ENCODE assay signal across 21 cellular contexts in the genomic region with DNA sequence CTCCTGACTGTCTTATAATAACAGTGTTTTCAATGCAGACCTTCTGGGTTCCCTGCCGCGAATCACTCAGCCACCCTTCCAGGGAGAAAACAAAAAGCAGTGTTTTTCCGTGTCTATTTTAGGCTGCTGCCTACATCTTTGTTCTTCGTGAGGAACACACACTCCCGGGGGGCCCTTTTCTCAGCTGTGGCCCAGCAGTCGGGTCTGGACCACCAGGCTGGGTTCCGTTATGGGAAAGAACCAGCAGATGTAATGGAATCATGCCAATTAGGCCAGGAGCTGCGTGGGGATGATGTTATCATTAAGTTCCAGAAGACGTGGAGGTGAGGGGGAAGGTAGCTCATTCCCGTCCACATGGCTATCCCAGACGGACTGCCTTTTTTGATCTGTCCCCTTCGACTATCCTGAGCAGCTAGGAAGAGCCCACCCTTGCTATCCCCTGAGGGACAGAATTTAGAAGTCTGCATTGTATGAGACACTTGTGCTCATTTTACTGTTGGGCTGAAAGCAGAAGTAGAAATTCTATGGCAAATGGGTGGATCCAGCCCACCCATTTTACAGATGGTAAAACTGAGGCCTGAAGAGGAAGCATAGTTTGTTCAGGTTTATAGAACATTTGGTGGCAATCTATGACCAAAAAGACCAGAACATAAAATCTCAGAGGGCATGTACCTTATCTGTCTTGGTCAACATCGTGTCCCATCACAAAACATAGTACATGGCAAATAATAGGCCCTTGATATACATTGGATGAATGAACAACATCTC. TPM values are rescaled to one million over a fixed set of nuclear protein-coding genes. Genes with fewer than 3 reads are reported as not detected.
DNase-seq lines count a peak whose midpoint lies in the region; ATAC-seq and TF ChIP-seq lines count a peak whose summit lies in the region.
"Had no signal": no experiment of that assay in that cellular context is flagged by ENCODE, and none has a peak within 500 bp of the region (broad histone marks: within the 10 kb centered on the region; RNA-seq: fewer than 3 reads in every experiment).

No MANE protein-coding gene starts in this region.

- no peaks in the 10 kb centered on the region for H3K9me3 ChIP-seq in CD4-positive, alpha-beta T cell (ENCODE audit: control insufficient read depth, low read length)
- H3K9me3 ChIP-seq: stomach had no signal

- peaks cover 13% of the 10 kb centered on the region for H3K27me3 Mint-ChIP-seq in chondrocyte (ENCODE audit: low read depth)
- H3K27me3 Mint-ChIP-seq in activated CD4-positive, alpha-beta T cell treated with anti-CD3 and anti-CD28 coated beads for 36 hours, result peaks cover 20% of the 10 kb centered on the region
- H3K27me3 Mint-ChIP-seq in CD4-positive, alpha-beta T cell, result peaks cover 18% of the 10 kb centered on the region

- in situ Hi-C loops in G401 (cut with HindIII; ENCODE audit: low sequenced_read_pairs), result no loop called here

- POLR2A ChIA-PET in activated CD4-positive, alpha-beta T cell treated with anti-CD3 and anti-CD28 coated beads for 36 hours (lab: Charles Lee), result no interaction called here
- POLR2A ChIA-PET in CD4-positive, alpha-beta T cell (lab: Charles Lee), result no interaction called here

- H3K27ac ChIP-seq in layer of hippocampus (ENCODE audit: low read depth, low read length), result peak overlapping the region; percentile 3
- H3K27ac ChIP-seq in CD4-positive, alpha-beta T cell (ENCODE audit: low read depth, low read length), result no peak overlapping the region
- H3K27ac ChIP-seq: HL-60 had no signal

- intact Hi-C loops in activated CD4-positive, alpha-beta T cell treated with anti-CD3 and anti-CD28 coated beads for 36 hours (cut with DNase I, micrococcal nuclease), result no loop called here
- intact Hi-C loops in CD4-positive, alpha-beta T cell (cut with DNase I, micrococcal nuclease), result no loop called here

- DNase-seq in G401 (ENCODE audit: low spot score), result peak; percentile 15
- DNase-seq in chondrocyte (ENCODE audit: low spot score), result no peak
- peak; percentile 82 for DNase-seq in smooth muscle cell of the brain vasculature (ENCODE audit: low read depth, low spot score)
- no peak for DNase-seq in dermis blood vessel endothelial cell
- no peak for DNase-seq in activated CD4-positive, alpha-beta T cell treated with anti-CD3 and anti-CD28 coated beads for 36 hours
- DNase-seq in CD4-positive, alpha-beta T cell, result no peak
- DNase-seq: ACHN; activated CD4-positive, alpha-beta T cell treated with anti-CD3 and anti-CD28 coated beads for 4 hours; DMS79 treated with DMSO at 0.1 percent for 48 hours; effector CD8-positive, alpha-beta T cell; glutamatergic neuron; MM.1S; NCI-H146; stimulated activated CD4-positive, alpha-beta T cell treated with anti-CD3 and anti-CD28 coated beads, Interleukin-2, amount 100 ng/mL, for 48 hours; stomach had no signal

- peak overlapping the region; percentile 61 for H3K27ac Mint-ChIP-seq in chondrocyte (ENCODE audit: unreplicated experiment)
- no peak overlapping the region for H3K27ac Mint-ChIP-seq in activated CD4-positive, alpha-beta T cell treated with anti-CD3 and anti-CD28 coated beads for 36 hours
- no peak overlapping the region for H3K27ac Mint-ChIP-seq in CD4-positive, alpha-beta T cell
- H3K27ac Mint-ChIP-seq: activated T-helper 17 cell treated with anti-CD3 and anti-CD28 coated beads, Interleukin-2, amount 50 U/mL, for 72 hours; CD8-positive, alpha-beta memory T cell had no signal

- H3K36me3 Mint-ChIP-seq in chondrocyte (ENCODE audit: low read depth), result no peaks in the 10 kb centered on the region
- no peaks in the 10 kb centered on the region for H3K36me3 Mint-ChIP-seq in activated CD4-positive, alpha-beta T cell treated with anti-CD3 and anti-CD28 coated beads for 36 hours (ENCODE audit: low read depth)
- no peaks in the 10 kb centered on the region for H3K36me3 Mint-ChIP-seq in CD4-positive, alpha-beta T cell (ENCODE audit: low read depth)

- peaks cover 22% of the 10 kb centered on the region for H3K4me1 Mint-ChIP-seq in chondrocyte (ENCODE audit: low read depth)
- H3K4me1 Mint-ChIP-seq in activated CD4-positive, alpha-beta T cell treated with anti-CD3 and anti-CD28 coated beads for 36 hours, result no peaks in the 10 kb centered on the region
- H3K4me1 Mint-ChIP-seq in CD4-positive, alpha-beta T cell (ENCODE audit: low read depth), result no peaks in the 10 kb centered on the region
- H3K4me1 Mint-ChIP-seq: activated T-helper 17 cell treated with anti-CD3 and anti-CD28 coated beads, Interleukin-2, amount 50 U/mL, for 72 hours; CD8-positive, alpha-beta memory T cell had no signal

- no peak for ATAC-seq in activated CD4-positive, alpha-beta T cell treated with anti-CD3 and anti-CD28 coated beads for 36 hours
- no peak for ATAC-seq in CD4-positive, alpha-beta T cell (ENCODE audit: poor library complexity)
- ATAC-seq in HG02678 (IDR thresholded peaks at IDR 0.05; ENCODE audit: unreplicated experiment), result no peak
- ATAC-seq: activated T-helper 17 cell treated with anti-CD3 and anti-CD28 coated beads, Interleukin-2, amount 50 U/mL, for 72 hours had no signal

- peaks cover 1% of the 10 kb centered on the region for H3K9me3 Mint-ChIP-seq in chondrocyte (ENCODE audit: low read depth)
- no peaks in the 10 kb centered on the region for H3K9me3 Mint-ChIP-seq in activated CD4-positive, alpha-beta T cell treated with anti-CD3 and anti-CD28 coated beads for 36 hours (ENCODE audit: low read depth)
- H3K9me3 Mint-ChIP-seq in CD4-positive, alpha-beta T cell, result no peaks in the 10 kb centered on the region
- H3K9me3 Mint-ChIP-seq: activated T-helper 17 cell treated with anti-CD3 and anti-CD28 coated beads, Interleukin-2, amount 50 U/mL, for 72 hours; CD8-positive, alpha-beta memory T cell had no signal

- no peaks in the 10 kb centered on the region for H3K27me3 ChIP-seq in layer of hippocampus (ENCODE audit: control insufficient read depth, insufficient read depth, low read length)
- no peaks in the 10 kb centered on the region for H3K27me3 ChIP-seq in CD4-positive, alpha-beta T cell (ENCODE audit: control insufficient read depth, insufficient read depth, low read length)
- H3K27me3 ChIP-seq: stomach had no signal

- TF ChIP-seq CTCF in chondrocyte (IDR thresholded peaks at IDR 0.05), result no peak
- TF ChIP-seq CTCF in CD4-positive, alpha-beta T cell (IDR thresholded peaks at IDR 0.05), result no peak

- CTCF ChIA-PET in activated CD4-positive, alpha-beta T cell treated with anti-CD3 and anti-CD28 coated beads for 36 hours (lab: Charles Lee), result interaction anchor here (0.7 kb wide), 1 partner anchor 76 kb away, joined by 4 read pairs; no protein-coding TSS in a partner anchor
- CTCF ChIA-PET in CD4-positive, alpha-beta T cell (lab: Charles Lee), result no interaction called here

- peak overlapping the region; percentile 19 for H3K4me3 Mint-ChIP-seq in chondrocyte (ENCODE audit: unreplicated experiment)
- no peak overlapping the region for H3K4me3 Mint-ChIP-seq in activated CD4-positive, alpha-beta T cell treated with anti-CD3 and anti-CD28 coated beads for 36 hours
- no peak overlapping the region for H3K4me3 Mint-ChIP-seq in CD4-positive, alpha-beta T cell
- H3K4me3 Mint-ChIP-seq: activated T-helper 17 cell treated with anti-CD3 and anti-CD28 coated beads, Interleukin-2, amount 50 U/mL, for 72 hours; CD8-positive, alpha-beta memory T cell had no signal

RNA-seq across cellular contexts. Expression of a gene that starts 54.5 kb away (rescaled TPM):
- total RNA-seq in G401 (2014; rRNA removed; shearing (Covaris generic)), result 0.12 and 0.14 TPM in 2 replicates
- 1.2 to 17.8 TPM (median 1.3 TPM) in 3 replicates for total RNA-seq in chondrocyte
- total RNA-seq in dermis blood vessel endothelial cell, result under 0.01 TPM in 1 of 2 replicates, not detected in the other
- total RNA-seq in activated CD4-positive, alpha-beta T cell treated with anti-CD3 and anti-CD28 coated beads for 36 hours, result not detected
- under 1 TPM; 0.06 to 0.08 TPM for total RNA-seq in CD4-positive, alpha-beta T cell
- total RNA-seq: activated T-helper 17 cell treated with anti-CD3 and anti-CD28 coated beads, Interleukin-2, amount 50 U/mL, for 72 hours; bronchial epithelial cell had no signal

Comparison
In these comparisons a context has a peak if more than half of its experiments do, and no peak if none do; other contexts are left out.
1. DNase-seq: peak in G401 (single experiment) and smooth muscle cell of the brain vasculature (single experiment); none in chondrocyte (single experiment), dermis blood vessel endothelial cell (single experiment), activated CD4-positive, alpha-beta T cell treated with anti-CD3 and anti-CD28 coated beads for 36 hours (single experiment) and CD4-positive, alpha-beta T cell (0 of 10).